Comparison of ENCODE assay signal across 27 cellular contexts in the genomic region with DNA sequence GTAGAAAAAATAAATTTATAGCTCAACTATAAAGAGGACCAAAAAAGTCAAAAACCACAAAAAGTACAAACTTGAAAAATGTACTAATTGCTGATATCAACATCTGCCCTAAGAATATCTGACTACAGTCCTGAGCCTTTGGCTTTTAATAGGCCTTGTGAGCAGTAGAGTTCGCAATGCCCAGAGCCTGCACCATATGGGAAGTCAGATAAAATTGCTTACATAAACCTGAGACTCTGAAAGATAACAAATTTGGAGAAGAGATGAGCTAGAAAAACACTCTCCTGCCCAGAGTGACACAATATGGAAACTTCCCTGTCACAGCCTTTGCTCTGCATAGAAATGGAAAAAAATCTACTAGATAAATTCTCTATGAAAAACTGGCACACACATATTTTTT.
"Had no signal": no experiment of that assay in that cellular context is flagged by ENCODE, and none has a peak within 500 bp of the region (broad histone marks: within the 10 kb centered on the region; RNA-seq: fewer than 3 reads in every experiment).

No MANE protein-coding gene starts in this region.

- H3K4me1 Mint-ChIP-seq: immature natural killer cell; naive thymus-derived CD8-positive, alpha-beta T cell; nephron; neural crest cell; stimulated activated naive B cell treated with anti-CD40 and anti-IgM and Interleukin-4, amounts not matched to agents 10 μg/mL and 1 μg/mL and 100 μg/mL, for 72 hours had no signal

- H3K4me3 Mint-ChIP-seq: immature natural killer cell; naive thymus-derived CD8-positive, alpha-beta T cell; nephron; neural crest cell; stimulated activated naive B cell treated with anti-CD40 and anti-IgM and Interleukin-4, amounts not matched to agents 10 μg/mL and 1 μg/mL and 100 μg/mL, for 72 hours had no signal

- ATAC-seq: left colon; left lung; lower lobe of right lung; naive thymus-derived CD8-positive, alpha-beta T cell; pancreas; right cardiac atrium; sciatic nerve; stimulated activated naive B cell treated with anti-CD40 and anti-IgM and Interleukin-4, amounts not matched to agents 10 μg/mL and 1 μg/mL and 100 μg/mL, for 72 hours; stimulated activated naive CD8-positive, alpha-beta T cell treated with anti-CD3 and anti-CD28 coated beads, Interleukin-15, Interleukin-2, amounts not matched to agents 100 U/mL and 50 U/mL, for 24 hours had no signal

- H3K27ac Mint-ChIP-seq: immature natural killer cell; nephron; stimulated activated naive B cell treated with anti-CD40 and anti-IgM and Interleukin-4, amounts not matched to agents 10 μg/mL and 1 μg/mL and 100 μg/mL, for 72 hours had no signal

- H3K27me3 Mint-ChIP-seq: naive thymus-derived CD8-positive, alpha-beta T cell; stimulated activated naive B cell treated with anti-CD40 and anti-IgM and Interleukin-4, amounts not matched to agents 10 μg/mL and 1 μg/mL and 100 μg/mL, for 72 hours had no signal

- DNase-seq: immature natural killer cell; kidney; left colon; left lung; lower lobe of right lung; mammary epithelial cell; mesenchymal stem cell; naive thymus-derived CD8-positive, alpha-beta T cell; nucleus accumbens; pancreas; posterior cingulate gyrus; retina; right cardiac atrium; stimulated activated CD4-positive, alpha-beta T cell treated with anti-CD3 and anti-CD28 coated beads, Interleukin-12 subunit alpha, Interleukin-12 subunit beta, amount 100 ng/mL, for 4 hours; stimulated activated CD4-positive, alpha-beta T cell treated with anti-CD3 and anti-CD28 coated beads, Interleukin-15, amount 100 ng/mL, for 24 hours; stimulated activated CD4-positive, alpha-beta T cell treated with anti-CD3 and anti-CD28 coated beads, Interleukin-2, amount 100 ng/mL, for 24 hours; stimulated activated CD4-positive, alpha-beta T cell treated with anti-CD3 and anti-CD28 coated beads, Interleukin-4, amount 100 ng/mL, for 1 hour; stimulated activated naive B cell treated with anti-CD40 and anti-IgM and Interleukin-4, amounts not matched to agents 10 μg/mL and 1 μg/mL and 100 μg/mL, for 72 hours; stimulated activated naive CD8-positive, alpha-beta T cell treated with anti-CD3 and anti-CD28 coated beads, Interleukin-15, Interleukin-2, amounts not matched to agents 100 U/mL and 50 U/mL, for 24 hours; stomach; testis; thyroid gland; transverse colon; upper lobe of left lung had no signal

- H3K36me3 Mint-ChIP-seq: naive thymus-derived CD8-positive, alpha-beta T cell; stimulated activated naive B cell treated with anti-CD40 and anti-IgM and Interleukin-4, amounts not matched to agents 10 μg/mL and 1 μg/mL and 100 μg/mL, for 72 hours had no signal
